In the genomic region with DNA sequence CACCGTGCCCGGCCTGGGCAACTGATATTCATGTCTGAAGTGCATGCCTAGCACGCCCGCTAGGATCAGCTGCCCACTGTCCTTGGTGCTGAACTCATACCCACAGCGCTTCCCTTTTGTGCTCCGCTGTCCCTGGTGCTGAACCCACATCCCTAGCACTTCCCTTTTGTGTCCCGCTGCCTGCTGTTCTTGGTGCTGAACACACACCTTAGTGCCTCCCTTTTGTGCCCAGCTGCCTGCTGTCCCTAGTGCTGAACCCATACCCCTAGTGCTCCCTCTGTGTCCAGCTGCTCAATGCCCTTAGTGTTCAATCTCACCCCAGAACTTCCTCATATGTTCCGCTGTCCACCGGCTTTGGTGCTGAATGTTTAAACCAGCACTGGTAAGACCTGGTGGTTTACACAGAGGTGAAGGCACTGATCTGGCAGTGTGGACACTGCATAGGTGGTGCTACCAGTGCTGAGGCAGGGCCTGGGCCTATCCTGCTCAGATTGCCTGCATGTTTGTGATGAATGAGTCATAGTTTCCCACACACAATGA, we compare ENCODE assay signal across 9 cellular contexts. TPM values are rescaled to one million over a fixed set of nuclear protein-coding genes. Genes with fewer than 3 reads are reported as not detected.
DNase-seq lines count a peak whose midpoint lies in the region; ATAC-seq, FAIRE-seq and TF ChIP-seq lines count a peak whose summit lies in the region.
"Had no signal": no experiment of that assay in that cellular context is flagged by ENCODE, and none has a peak within 500 bp of the region (broad histone marks: within the 10 kb centered on the region; RNA-seq: fewer than 3 reads in every experiment).

No MANE protein-coding gene starts in this region.

- CTCF ChIA-PET in A549 (lab: Yijun Ruan, JAX) = interaction anchor here (0.7 to 8.4 kb wide), 10 partner anchors 10 to 149 kb away, joined by 3 to 78 read pairs (median 4); a partner anchor contains a TSS

- H3K27ac ChIP-seq in A549 (no peak overlapping the region), adrenal gland (no peak overlapping the region)
- H3K27ac ChIP-seq: BLaER1 treated with 17β-estradiol and CSF1 and Interleukin-3, amounts not matched to agents 10 nM and 100 nM had no signal

- peaks cover 0 to 63% of the 10 kb centered on the region in 2 donors for H3K36me3 ChIP-seq in adrenal gland (replicated peaks in 1 of 2)

- no peaks in the 10 kb centered on the region for H3K27me3 ChIP-seq in adrenal gland
- H3K27me3 ChIP-seq: BLaER1 treated with 17β-estradiol and CSF1 and Interleukin-3, amounts not matched to agents 10 nM and 100 nM had no signal

- H3K4me3 Mint-ChIP-seq in HFFc6 = no peak overlapping the region

- no peaks in the 10 kb centered on the region for H3K9me3 Mint-ChIP-seq in HFFc6

- no peak for TF ChIP-seq CTCF in A549 (IDR thresholded peaks at IDR 0.05)
- TF ChIP-seq CTCF in HFFc6 (IDR thresholded peaks at IDR 0.05) = no peak
- TF ChIP-seq CTCF in adrenal gland (IDR thresholded peaks at IDR 0.05) = peak in 5 of 6 experiments; percentile 19 to 55 (median 52)

- TF ChIP-seq POLR2A in A549 (IDR thresholded peaks at IDR 0.05; ENCODE audit: low read length) = no peak
- TF ChIP-seq POLR2A in adrenal gland (IDR thresholded peaks at IDR 0.05) = no peak

- peaks cover 22% of the 10 kb centered on the region for H3K4me1 Mint-ChIP-seq in HFFc6 (ENCODE audit: low read depth)

- intact Hi-C loops in adrenal gland (cut with DNase I) (no loop called here), left cardiac atrium (cut with DNase I) (no loop called here)

- H3K27me3 Mint-ChIP-seq in HFFc6 (ENCODE audit: insufficient read depth) = peaks cover 3% of the 10 kb centered on the region

- H3K4me2 ChIP-seq in A549 = no peak overlapping the region
- H3K4me2 ChIP-seq: BLaER1 treated with 17β-estradiol and CSF1 and Interleukin-3, amounts not matched to agents 10 nM and 100 nM had no signal

- POLR2A ChIA-PET in A549 (lab: Yijun Ruan, JAX) = no interaction called here

- no peak overlapping the region for H3K27ac Mint-ChIP-seq in HFFc6

- TF ChIP-seq EP300 in A549 (IDR thresholded peaks at IDR 0.05) = no peak

- no peak for TF ChIP-seq RAD21 in A549 (conservative IDR thresholded peaks at IDR 0.05 in 1 of 2, IDR thresholded peaks at IDR 0.05 in 1 of 2)

- H3K4me1 ChIP-seq in A549 = no peaks in the 10 kb centered on the region
- H3K4me1 ChIP-seq in adrenal gland (replicated peaks in 1 of 2) = peaks cover 0 to 8% of the 10 kb centered on the region in 2 donors

- H3K4me3 ChIP-seq in A549 = no peak overlapping the region
- no peak overlapping the region for H3K4me3 ChIP-seq in adrenal gland
- H3K4me3 ChIP-seq: BLaER1 treated with 17β-estradiol and CSF1 and Interleukin-3, amounts not matched to agents 10 nM and 100 nM had no signal

- 77% methylated on average over 9 of the region's 9 CpGs for WGBS in A549 (ENCODE audit: missing lambda C conversion rate)
- WGBS in adrenal gland, 4 donors = 12 to 47% (median 23%) methylated on average over 3 to 9 of the region's 9 CpGs

- ATAC-seq in A549 = peak; percentile 55 to 61
- ATAC-seq in left cardiac atrium = peak; percentile 86 to 89

- H3K9me3 ChIP-seq in A549 = no peaks in the 10 kb centered on the region
- H3K9me3 ChIP-seq in adrenal gland (replicated peaks in 1 of 3) = no peaks in the 10 kb centered on the region
- H3K9me3 ChIP-seq: BLaER1 treated with 17β-estradiol and CSF1 and Interleukin-3, amounts not matched to agents 10 nM and 100 nM had no signal

- DNase-seq in A549 (ENCODE audit: low read depth in 1 of 2, low spot score in 1 of 2) (peak; percentile 58 to 89), HFFc6 (peak; percentile 88), T-helper 1 cell (peak; percentile 60 to 80 (median 72)), adrenal gland (peak; percentile 89 to 97 (median 94)), left cardiac atrium (peak; percentile 91), retina (peak; percentile 88), NCI-H526 treated with DMSO at 0.1 percent for 48 hours (lab: John Stamatoyannopoulos, UW) (no peak), NCI-H1436 treated with DMSO at 0.1 percent for 48 hours (lab: John Stamatoyannopoulos, UW) (no peak)

- FAIRE-seq in A549 (lab: Jason Lieb, UNC) = peak; percentile 65

- H3K36me3 Mint-ChIP-seq in HFFc6 (ENCODE audit: low read depth) = peaks cover 45% of the 10 kb centered on the region

TF ChIP-seq in A549, 52 proteins besides CTCF, POLR2A, EP300 and RAD21 (continues in another document):
- TF ChIP-seq, protein P1, sequence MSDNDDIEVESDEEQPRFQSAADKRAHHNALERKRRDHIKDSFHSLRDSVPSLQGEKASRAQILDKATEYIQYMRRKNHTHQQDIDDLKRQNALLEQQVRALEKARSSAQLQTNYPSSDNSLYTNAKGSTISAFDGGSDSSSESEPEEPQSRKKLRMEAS (IDR thresholded peaks at IDR 0.05) = peak; percentile 78
- TF ChIP-seq EHMT2 (IDR thresholded peaks at IDR 0.05; ENCODE audit: low read depth) (peak; percentile 100), KDM5A (IDR thresholded peaks at IDR 0.05) (no peak), RARB (CRISPR knock-in tag; IDR thresholded peaks at IDR 0.05) (peak; percentile 91)
- TF ChIP-seq, protein P2, sequence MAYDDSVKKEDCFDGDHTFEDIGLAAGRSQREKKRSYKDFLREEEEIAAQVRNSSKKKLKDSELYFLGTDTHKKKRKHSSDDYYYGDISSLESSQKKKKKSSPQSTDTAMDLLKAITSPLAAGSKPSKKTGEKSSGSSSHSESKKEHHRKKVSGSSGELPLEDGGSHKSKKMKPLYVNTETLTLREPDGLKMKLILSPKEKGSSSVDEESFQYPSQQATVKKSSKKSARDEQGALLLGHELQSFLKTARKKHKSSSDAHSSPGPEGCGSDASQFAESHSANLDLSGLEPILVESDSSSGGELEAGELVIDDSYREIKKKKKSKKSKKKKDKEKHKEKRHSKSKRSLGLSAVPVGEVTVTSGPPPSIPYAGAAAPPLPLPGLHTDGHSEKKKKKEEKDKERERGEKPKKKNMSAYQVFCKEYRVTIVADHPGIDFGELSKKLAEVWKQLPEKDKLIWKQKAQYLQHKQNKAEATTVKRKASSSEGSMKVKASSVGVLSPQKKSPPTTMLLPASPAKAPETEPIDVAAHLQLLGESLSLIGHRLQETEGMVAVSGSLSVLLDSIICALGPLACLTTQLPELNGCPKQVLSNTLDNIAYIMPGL (CRISPR knock-in tag; IDR thresholded peaks at IDR 0.05; ENCODE audit: borderline replicate concordance) = peak; percentile 95

RNA-seq across cellular contexts. Expression of a gene that starts 26.3 kb away (rescaled TPM):
- not detected in 2 replicates for polyA plus RNA-seq in A549 (2011; rRNA removed)
- not detected in 2 replicates for polyA plus RNA-seq in A549 (2012; cell fraction: cytosol; rRNA removed)
- not detected in 2 replicates for polyA plus RNA-seq in A549 (2012; cell fraction: nucleus; rRNA removed)
- polyA plus RNA-seq in A549 (2017; fragmentation: RNase III; extraction: RNeasy Plus Mini Kit Qiagen cat#74134 plus additional on column Dnase treatment) = not detected in 3 replicates
- not detected in 2 replicates for polyA minus RNA-seq in A549 (2011; rRNA and poly(A)+ RNA removed)
- not detected for total RNA-seq in HFFc6 (2021; fragmentation: NEBNext Ultra II Directional; extraction: Animal tissue kit (Norgen Biotek cat#: 25700))
- total RNA-seq in adrenal gland = 100 to 1,000 TPM in 2 of 8 donors, 10 to 100 TPM in 6; 11.7 to 140 (median 53.6) TPM
- 10 to 100 TPM; 11.2 to 27.6 (median 20.9) TPM for polyA plus RNA-seq in adrenal gland
- 1 to 10 TPM in 1 of 2 donors, under 1 TPM in 1; 0.39 to 1.3 TPM for total RNA-seq in left cardiac atrium

RNA-seq across cellular contexts. Expression of a gene that starts 37.9 kb away (rescaled TPM):
- polyA plus RNA-seq in A549 (2011; rRNA removed) = 37.4 and 45.2 TPM in 2 replicates
- 28.5 and 33.6 TPM in 2 replicates for polyA plus RNA-seq in A549 (2012; cell fraction: cytosol; rRNA removed)
- 33.2 and 36.8 TPM in 2 replicates for polyA plus RNA-seq in A549 (2012; cell fraction: nucleus; rRNA removed)
- 33.3 to 35.4 TPM (median 35.2 TPM) in 3 replicates for polyA plus RNA-seq in A549 (2017; fragmentation: RNase III; extraction: RNeasy Plus Mini Kit Qiagen cat#74134 plus additional on column Dnase treatment)
- 32.7 and 35.7 TPM in 2 replicates for polyA minus RNA-seq in A549 (2011; rRNA and poly(A)+ RNA removed)
- total RNA-seq in HFFc6 (2021; fragmentation: NEBNext Ultra II Directional; extraction: Animal tissue kit (Norgen Biotek cat#: 25700)) = 10 to 100 TPM; 30.2 to 33.9 (median 32.7) TPM
- 10 to 100 TPM; 28.1 to 60.3 (median 48.3) TPM for total RNA-seq in adrenal gland
- 10 to 100 TPM; 12.1 to 47.2 (median 26.5) TPM for polyA plus RNA-seq in adrenal gland
- total RNA-seq in left cardiac atrium = 10 to 100 TPM; 18.5 to 23.5 TPM

RNA-seq across cellular contexts. Expression of a gene that starts 38.6 kb away (rescaled TPM):
- 17.0 and 20.0 TPM in 2 replicates for polyA plus RNA-seq in A549 (2011; rRNA removed)
- 5.6 and 5.9 TPM in 2 replicates for polyA plus RNA-seq in A549 (2012; cell fraction: cytosol; rRNA removed)
- polyA plus RNA-seq in A549 (2012; cell fraction: nucleus; rRNA removed) = 8.8 and 9.0 TPM in 2 replicates
- polyA plus RNA-seq in A549 (2017; fragmentation: RNase III; extraction: RNeasy Plus Mini Kit Qiagen cat#74134 plus additional on column Dnase treatment) = 6.2 to 6.9 TPM (median 6.8 TPM) in 3 replicates
- 33.4 and 37.4 TPM in 2 replicates for polyA minus RNA-seq in A549 (2011; rRNA and poly(A)+ RNA removed)
- total RNA-seq in HFFc6 (2021; fragmentation: NEBNext Ultra II Directional; extraction: Animal tissue kit (Norgen Biotek cat#: 25700)) = 1 to 10 TPM; 5.4 to 7.4 (median 6.6) TPM
- total RNA-seq in adrenal gland = 10 to 100 TPM in 1 of 8 donors, 1 to 10 TPM in 7; 6.0 to 10.3 (median 9.1) TPM
- 10 to 100 TPM in 1 of 3 donors, 1 to 10 TPM in 2; 2.7 to 13.2 (median 3.0) TPM for polyA plus RNA-seq in adrenal gland
- 1 to 10 TPM; 4.3 to 6.1 TPM for total RNA-seq in left cardiac atrium

RNA-seq across cellular contexts. Expression of a gene that starts 57.9 kb away (rescaled TPM):
- polyA plus RNA-seq in A549 (2011; rRNA removed) (21.4 and 28.9 TPM in 2 replicates), A549 (2017; fragmentation: RNase III; extraction: RNeasy Plus Mini Kit Qiagen cat#74134 plus additional on column Dnase treatment) (83.9 to 88.5 TPM (median 85.9 TPM) in 3 replicates), adrenal gland (10 to 100 TPM; 26.4 to 47.8 (median 31.9) TPM)
- 41.0 and 51.0 TPM in 2 replicates for polyA plus RNA-seq in A549 (2012; cell fraction: cytosol; rRNA removed)
- polyA plus RNA-seq in A549 (2012; cell fraction: nucleus; rRNA removed) = 58.4 and 65.7 TPM in 2 replicates
- 21.7 and 27.9 TPM in 2 replicates for polyA minus RNA-seq in A549 (2011; rRNA and poly(A)+ RNA removed)
- total RNA-seq in HFFc6 (2021; fragmentation: NEBNext Ultra II Directional; extraction: Animal tissue kit (Norgen Biotek cat#: 25700)) = 10 to 100 TPM; 50.9 to 78.3 (median 68.3) TPM
- total RNA-seq in adrenal gland (10 to 100 TPM; 29.3 to 71.8 (median 56.1) TPM), left cardiac atrium (10 to 100 TPM; 28.1 to 29.8 TPM)

RNA-seq across cellular contexts. Expression of a gene that starts 58.2 kb away (rescaled TPM):
- polyA plus RNA-seq in A549 (2011; rRNA removed) (7.8 and 12.9 TPM in 2 replicates), A549 (2017; fragmentation: RNase III; extraction: RNeasy Plus Mini Kit Qiagen cat#74134 plus additional on column Dnase treatment) (42.8 to 48.5 TPM (median 44.6 TPM) in 3 replicates), adrenal gland (100 to 1,000 TPM in 1 of 3 donors, 10 to 100 TPM in 2; 67.3 to 114 (median 95.7) TPM)
- polyA plus RNA-seq in A549 (2012; cell fraction: cytosol; rRNA removed) = 17.2 and 26.2 TPM in 2 replicates
- polyA plus RNA-seq in A549 (2012; cell fraction: nucleus; rRNA removed) = 41.6 and 69.5 TPM in 2 replicates
- 2.1 and 4.2 TPM in 2 replicates for polyA minus RNA-seq in A549 (2011; rRNA and poly(A)+ RNA removed)
- 10 to 100 TPM; 38.2 to 44.4 (median 41.2) TPM for total RNA-seq in HFFc6 (2021; fragmentation: NEBNext Ultra II Directional; extraction: Animal tissue kit (Norgen Biotek cat#: 25700))
- total RNA-seq in adrenal gland (100 to 1,000 TPM in 1 of 8 donors, 10 to 100 TPM in 7; 16.2 to 103 (median 48.7) TPM), left cardiac atrium (10 to 100 TPM; 16.6 to 18.9 TPM)

Comparison
In these comparisons a context has a peak if more than half of its experiments do, and no peak if none do; other contexts are left out.
1. DNase-seq: peak in A549 (2 of 2), HFFc6 (single experiment), T-helper 1 cell (5 of 5), adrenal gland (7 of 7), left cardiac atrium (single experiment) and retina (single experiment); none in NCI-H526 treated with DMSO at 0.1 percent for 48 hours (single experiment) and NCI-H1436 treated with DMSO at 0.1 percent for 48 hours (single experiment).
2. CTCF ChIP-seq: peak in adrenal gland (5 of 6); none in A549 (single experiment) and HFFc6 (single experiment).
3. RNA of a gene that starts 26.3 kb away (total RNA-seq): 11.7 to 140 TPM in adrenal gland; 0.39 to 1.3 TPM in left cardiac atrium and not detected in HFFc6; every median in the first group is over 4 times any median in the second.